ENCODE assay signal across 19 cellular contexts in genomic region chr1:109932679-109933078, GRCh38.
"Had no signal": no experiment of that assay in that cellular context is flagged by ENCODE, and none has a peak within 500 bp of the region (broad histone marks: within the 10 kb centered on the region; RNA-seq: fewer than 3 reads in every experiment).

No MANE protein-coding gene starts in this region.

- FAIRE-seq: kidney, TTC549 had no signal

- H3K9me3 ChIP-seq: body of pancreas had no signal

- H3K27ac Mint-ChIP-seq: activated B cell treated with CpG ODN at 0.5 μM for 24 hours; dendritic cell treated with granulocyte-macrophage colony-stimulating factor and Interleukin-4, amounts not matched to agents 40 ng/mL and 50 ng/mL, for 4 days; mesothelial cell of epicardium had no signal

- H3K4me1 Mint-ChIP-seq: activated B cell treated with CpG ODN at 0.5 μM for 24 hours had no signal

- H3K4me3 Mint-ChIP-seq: activated B cell treated with CpG ODN at 0.5 μM for 24 hours; activated T-helper 17 cell treated with anti-CD3 and anti-CD28 coated beads, Interleukin-2, amount 50 U/mL, for 72 hours; dendritic cell treated with granulocyte-macrophage colony-stimulating factor and Interleukin-4, amounts not matched to agents 40 ng/mL and 50 ng/mL, for 4 days; mesothelial cell of epicardium had no signal

- H3K27ac ChIP-seq: hepatocyte, neutrophil, SK-N-MC had no signal

- DNase-seq: activated B cell treated with CpG ODN at 0.5 μM for 24 hours; activated CD4-positive, alpha-beta T cell treated with anti-CD3 and anti-CD28 coated beads, Interleukin-2, amount 50 U/mL, for 4 hours; activated naive CD4-positive, alpha-beta T cell treated with anti-CD3 and anti-CD28 coated beads, Interleukin-2, amount 50 U/mL, for 16 hours; amniotic stem cell; body of pancreas; kidney; spleen; stimulated activated CD4-positive, alpha-beta T cell treated with anti-CD3 and anti-CD28 coated beads, Interleukin-1b, Interleukin-23, amount 100 ng/mL, for 48 hours; stimulated activated naive CD4-positive, alpha-beta T cell; T-helper 1 cell; upper lobe of left lung had no signal

- H3K27me3 ChIP-seq: body of pancreas, hepatocyte, neutrophil, right lobe of liver, spleen, upper lobe of left lung had no signal

- H2AFZ ChIP-seq: hepatocyte had no signal

- ATAC-seq: activated T-helper 17 cell treated with anti-CD3 and anti-CD28 coated beads, Interleukin-2, amount 50 U/mL, for 72 hours; body of pancreas; right lobe of liver had no signal

- H3K4me3 ChIP-seq: body of pancreas, hepatocyte, right lobe of liver, SK-N-MC, spleen, upper lobe of left lung had no signal

- H3K4me2 ChIP-seq: hepatocyte had no signal

- H3K27me3 Mint-ChIP-seq: activated T-helper 17 cell treated with anti-CD3 and anti-CD28 coated beads, Interleukin-2, amount 50 U/mL, for 72 hours had no signal
